Comparison of ENCODE assay signal across 7 cellular contexts in the genomic region with DNA sequence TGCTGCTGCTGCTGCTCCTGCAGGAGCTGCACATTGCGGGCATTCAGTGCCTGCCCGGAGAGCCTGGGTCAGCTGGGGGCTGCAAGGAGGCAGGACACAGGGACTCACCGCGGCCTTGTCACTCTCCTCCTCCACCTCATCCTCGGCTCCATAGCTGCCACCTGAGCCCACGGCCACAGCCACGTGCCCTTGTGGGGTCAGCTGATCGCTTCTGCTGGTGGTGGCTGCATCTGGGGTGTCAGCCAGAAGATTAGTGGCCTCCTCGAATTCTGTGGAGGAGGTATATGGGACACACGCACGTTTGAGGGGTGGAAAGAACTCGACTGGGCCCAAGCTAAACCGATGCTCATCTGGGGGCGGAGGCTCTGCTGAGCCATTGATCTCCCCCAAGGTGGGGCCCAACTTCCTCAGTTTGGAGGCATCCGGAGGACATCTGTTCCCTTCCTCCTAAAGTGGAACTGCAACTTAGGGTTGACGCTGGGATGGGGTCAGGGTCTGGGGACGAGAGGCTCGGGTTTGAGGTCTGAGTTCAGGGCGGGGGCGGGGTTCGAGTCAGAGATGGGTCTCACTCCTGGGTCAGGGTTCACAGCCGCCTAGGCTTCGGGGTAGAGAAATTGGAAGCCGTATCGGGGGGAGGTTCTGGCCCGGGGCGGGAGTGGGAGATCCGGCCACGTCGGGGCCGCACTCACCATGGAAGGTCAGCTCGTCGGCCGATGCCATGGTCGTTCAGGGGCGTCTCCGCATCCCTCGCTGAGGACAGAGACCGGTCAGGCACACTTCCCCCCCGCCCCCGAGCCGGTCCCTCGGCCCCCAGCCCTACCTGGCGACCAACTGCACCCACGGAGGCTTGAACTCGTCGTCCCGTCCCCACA. TPM values are rescaled to one million over a fixed set of nuclear protein-coding genes. Genes with fewer than 3 reads are reported as not detected.
DNase-seq lines count a peak whose midpoint lies in the region; ATAC-seq and TF ChIP-seq lines count a peak whose summit lies in the region.

No MANE protein-coding gene starts in this region.

- H3K27me3 ChIP-seq in body of pancreas (no peaks in the 10 kb centered on the region), liver (ENCODE audit: control insufficient read depth in 4 of 4, insufficient read depth in 4 of 4, low read length in 3 of 4) (no peaks in the 10 kb centered on the region), tibial artery (no peaks in the 10 kb centered on the region)

- TF ChIP-seq POLR2A in body of pancreas (IDR thresholded peaks at IDR 0.05) = no peak

- no peak for TF ChIP-seq CTCF in LNCaP clone FGC (IDR thresholded peaks at IDR 0.05; ENCODE audit: control insufficient read depth, extremely low read depth, insufficient read depth)
- no peak for TF ChIP-seq CTCF in body of pancreas (IDR thresholded peaks at IDR 0.05)
- TF ChIP-seq CTCF in liver (IDR thresholded peaks at IDR 0.05; ENCODE audit: low read depth, low read length, missing input control) = no peak
- no peak for TF ChIP-seq CTCF in tibial artery (IDR thresholded peaks at IDR 0.05)

- peak overlapping the region; percentile 34 to 40 for H3K9ac ChIP-seq in liver (ENCODE audit: low read depth in 1 of 2, low read length in 2 of 2)

- ATAC-seq in GM19438 (IDR thresholded peaks at IDR 0.05; ENCODE audit: low read depth, unreplicated experiment) (peak; percentile 4), body of pancreas (peak; percentile 5)

- DNase-seq in LNCaP clone FGC (ENCODE audit: low read depth) (no peak), body of pancreas (peak in 2 of 4 donors; percentile 18 to 47), tibial artery (no peak), medulla oblongata (ENCODE audit: extremely low spot score) (no peak), cortex of kidney (lab: John Stamatoyannopoulos, UW) (no peak)

- WGBS in body of pancreas, 2 donors = 0 to 5% methylated on average over 13 to 42 of the region's 48 CpGs
- 9% methylated on average over 48 of the region's 48 CpGs for WGBS in liver

- peaks cover 0 to 10% of the 10 kb centered on the region in 2 donors for H3K36me3 ChIP-seq in body of pancreas (replicated peaks in 1 of 2; ENCODE audit: insufficient read depth in 1 of 2, low read depth in 2 of 2)
- H3K36me3 ChIP-seq in liver (ENCODE audit: control insufficient read depth in 4 of 4, insufficient read depth in 3 of 4, low read depth in 1 of 4, low read length in 3 of 4) = peaks cover 3 to 16% (median 8%) of the 10 kb centered on the region in 4 donors
- peaks cover 7 to 49% (median 23%) of the 10 kb centered on the region in 3 donors for H3K36me3 ChIP-seq in tibial artery

- H3K27ac ChIP-seq in body of pancreas (peak overlapping the region; percentile 48 to 83 (median 76)), liver (ENCODE audit: low read depth in 1 of 2, low read length in 2 of 2) (peak overlapping the region; percentile 69 to 70), tibial artery (peak overlapping the region; percentile 90 to 93)

- no peak for TF ChIP-seq RAD21 in liver (IDR thresholded peaks at IDR 0.05)

- H3K4me3 ChIP-seq in LNCaP clone FGC (ENCODE audit: low read depth, low read length) (peak overlapping the region; percentile 99), body of pancreas (peak overlapping the region; percentile 30 to 97), liver (ENCODE audit: low read depth in 1 of 3, low read length in 3 of 3) (peak overlapping the region; percentile 78 to 95 (median 93)), tibial artery (peak overlapping the region; percentile 100)

- intact Hi-C loops in body of pancreas (cut with DNase I) (loop anchor here (10.0 kb wide), 1 partner anchor 53 kb away; a partner anchor contains a TSS), tibial artery (cut with DNase I; ENCODE audit: low total_unique reads) (loop anchor here (5.0 kb wide), 1 partner anchor 56 kb away; a partner anchor contains a TSS)

- H3K9me3 ChIP-seq in body of pancreas = no peaks in the 10 kb centered on the region
- no peaks in the 10 kb centered on the region for H3K9me3 ChIP-seq in liver (ENCODE audit: control insufficient read depth in 4 of 4, low read length in 3 of 4)
- H3K9me3 ChIP-seq in tibial artery = no peaks in the 10 kb centered on the region

- H3K4me1 ChIP-seq in body of pancreas (peaks cover 32% of the 10 kb centered on the region), liver (ENCODE audit: control insufficient read depth in 4 of 4, insufficient read depth in 4 of 4, low read length in 3 of 4) (peaks cover 9 to 33% (median 23%) of the 10 kb centered on the region in 4 donors), tibial artery (peaks cover 0 to 35% (median 24%) of the 10 kb centered on the region in 4 donors)

TF ChIP-seq in liver, 16 proteins besides CTCF, POLR2A, EP300 and RAD21:
- TF ChIP-seq HNF4G (IDR thresholded peaks at IDR 0.05) (no peak), RXRA (IDR thresholded peaks at IDR 0.05) (no peak), YY1 (IDR thresholded peaks at IDR 0.05) (no peak), GABPA (IDR thresholded peaks at IDR 0.05 in 1 of 2, conservative IDR thresholded peaks at IDR 0.05 in 1 of 2) (no peak), TAF1 (conservative IDR thresholded peaks at IDR 0.05) (no peak), FOXA2 (IDR thresholded peaks at IDR 0.05) (no peak), EGR1 (IDR thresholded peaks at IDR 0.05; ENCODE audit: low read depth in 2 of 2) (no peak), HNF4A (conservative IDR thresholded peaks at IDR 0.05) (no peak), NR2F2 (IDR thresholded peaks at IDR 0.05) (no peak), FOXA1 (IDR thresholded peaks at IDR 0.05) (no peak), JUND (IDR thresholded peaks at IDR 0.05) (no peak)
- TF ChIP-seq, protein P1, sequence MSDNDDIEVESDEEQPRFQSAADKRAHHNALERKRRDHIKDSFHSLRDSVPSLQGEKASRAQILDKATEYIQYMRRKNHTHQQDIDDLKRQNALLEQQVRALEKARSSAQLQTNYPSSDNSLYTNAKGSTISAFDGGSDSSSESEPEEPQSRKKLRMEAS (IDR thresholded peaks at IDR 0.05) = no peak
- TF ChIP-seq, protein P2, sequence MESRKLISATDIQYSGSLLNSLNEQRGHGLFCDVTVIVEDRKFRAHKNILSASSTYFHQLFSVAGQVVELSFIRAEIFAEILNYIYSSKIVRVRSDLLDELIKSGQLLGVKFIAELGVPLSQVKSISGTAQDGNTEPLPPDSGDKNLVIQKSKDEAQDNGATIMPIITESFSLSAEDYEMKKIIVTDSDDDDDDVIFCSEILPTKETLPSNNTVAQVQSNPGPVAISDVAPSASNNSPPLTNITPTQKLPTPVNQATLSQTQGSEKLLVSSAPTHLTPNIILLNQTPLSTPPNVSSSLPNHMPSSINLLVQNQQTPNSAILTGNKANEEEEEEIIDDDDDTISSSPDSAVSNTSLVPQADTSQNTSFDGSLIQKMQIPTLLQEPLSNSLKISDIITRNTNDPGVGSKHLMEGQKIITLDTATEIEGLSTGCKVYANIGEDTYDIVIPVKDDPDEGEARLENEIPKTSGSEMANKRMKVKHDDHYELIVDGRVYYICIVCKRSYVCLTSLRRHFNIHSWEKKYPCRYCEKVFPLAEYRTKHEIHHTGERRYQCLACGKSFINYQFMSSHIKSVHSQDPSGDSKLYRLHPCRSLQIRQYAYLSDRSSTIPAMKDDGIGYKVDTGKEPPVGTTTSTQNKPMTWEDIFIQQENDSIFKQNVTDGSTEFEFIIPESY (IDR thresholded peaks at IDR 0.05) = no peak
- TF ChIP-seq, protein P3, sequence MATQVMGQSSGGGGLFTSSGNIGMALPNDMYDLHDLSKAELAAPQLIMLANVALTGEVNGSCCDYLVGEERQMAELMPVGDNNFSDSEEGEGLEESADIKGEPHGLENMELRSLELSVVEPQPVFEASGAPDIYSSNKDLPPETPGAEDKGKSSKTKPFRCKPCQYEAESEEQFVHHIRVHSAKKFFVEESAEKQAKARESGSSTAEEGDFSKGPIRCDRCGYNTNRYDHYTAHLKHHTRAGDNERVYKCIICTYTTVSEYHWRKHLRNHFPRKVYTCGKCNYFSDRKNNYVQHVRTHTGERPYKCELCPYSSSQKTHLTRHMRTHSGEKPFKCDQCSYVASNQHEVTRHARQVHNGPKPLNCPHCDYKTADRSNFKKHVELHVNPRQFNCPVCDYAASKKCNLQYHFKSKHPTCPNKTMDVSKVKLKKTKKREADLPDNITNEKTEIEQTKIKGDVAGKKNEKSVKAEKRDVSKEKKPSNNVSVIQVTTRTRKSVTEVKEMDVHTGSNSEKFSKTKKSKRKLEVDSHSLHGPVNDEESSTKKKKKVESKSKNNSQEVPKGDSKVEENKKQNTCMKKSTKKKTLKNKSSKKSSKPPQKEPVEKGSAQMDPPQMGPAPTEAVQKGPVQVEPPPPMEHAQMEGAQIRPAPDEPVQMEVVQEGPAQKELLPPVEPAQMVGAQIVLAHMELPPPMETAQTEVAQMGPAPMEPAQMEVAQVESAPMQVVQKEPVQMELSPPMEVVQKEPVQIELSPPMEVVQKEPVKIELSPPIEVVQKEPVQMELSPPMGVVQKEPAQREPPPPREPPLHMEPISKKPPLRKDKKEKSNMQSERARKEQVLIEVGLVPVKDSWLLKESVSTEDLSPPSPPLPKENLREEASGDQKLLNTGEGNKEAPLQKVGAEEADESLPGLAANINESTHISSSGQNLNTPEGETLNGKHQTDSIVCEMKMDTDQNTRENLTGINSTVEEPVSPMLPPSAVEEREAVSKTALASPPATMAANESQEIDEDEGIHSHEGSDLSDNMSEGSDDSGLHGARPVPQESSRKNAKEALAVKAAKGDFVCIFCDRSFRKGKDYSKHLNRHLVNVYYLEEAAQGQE (IDR thresholded peaks at IDR 0.05) = no peak
- TF ChIP-seq, protein P4, sequence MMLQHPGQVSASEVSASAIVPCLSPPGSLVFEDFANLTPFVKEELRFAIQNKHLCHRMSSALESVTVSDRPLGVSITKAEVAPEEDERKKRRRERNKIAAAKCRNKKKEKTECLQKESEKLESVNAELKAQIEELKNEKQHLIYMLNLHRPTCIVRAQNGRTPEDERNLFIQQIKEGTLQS (IDR thresholded peaks at IDR 0.05) = no peak
TF ChIP-seq in liver: peak in this region for 0.

RNA-seq across cellular contexts. Expression of a gene that starts 0.5 kb away (rescaled TPM):
- total RNA-seq in body of pancreas (10 to 100 TPM; 52.7 to 55.3 TPM), liver (10 to 100 TPM; 34.7 to 37.4 TPM)
- polyA plus RNA-seq in liver = 10 to 100 TPM; 13.2 to 36.9 TPM

RNA-seq across cellular contexts. Expression of a gene that starts 0.7 kb away (rescaled TPM):
- 10 to 100 TPM; 26.5 to 34.6 TPM for total RNA-seq in body of pancreas
- 10 to 100 TPM; 18.8 to 25.2 TPM for total RNA-seq in liver
- polyA plus RNA-seq in liver = 10 to 100 TPM in 1 of 2 donors, 1 to 10 TPM in 1; 9.4 to 10.4 TPM

RNA-seq across cellular contexts. Expression of a gene that starts 32.9 kb away (rescaled TPM):
- total RNA-seq in body of pancreas (100 to 1,000 TPM in 1 of 2 donors, 10 to 100 TPM in 1; 56.3 to 120 TPM), liver (10 to 100 TPM; 28.9 to 35.4 TPM)
- polyA plus RNA-seq in liver = 10 to 100 TPM; 15.9 to 16.0 TPM

RNA-seq across cellular contexts. Expression of a gene that starts 56.6 kb away (rescaled TPM):
- total RNA-seq in body of pancreas (10 to 100 TPM in 1 of 2 donors, 1 to 10 TPM in 1; 6.3 to 11.7 TPM), liver (10 to 100 TPM; 12.6 to 18.3 TPM)
- polyA plus RNA-seq in liver = 10 to 100 TPM in 1 of 2 donors, 1 to 10 TPM in 1; 5.1 to 17.5 TPM
